Comparison of ENCODE assay signal across 2 cellular contexts in the genomic region with DNA sequence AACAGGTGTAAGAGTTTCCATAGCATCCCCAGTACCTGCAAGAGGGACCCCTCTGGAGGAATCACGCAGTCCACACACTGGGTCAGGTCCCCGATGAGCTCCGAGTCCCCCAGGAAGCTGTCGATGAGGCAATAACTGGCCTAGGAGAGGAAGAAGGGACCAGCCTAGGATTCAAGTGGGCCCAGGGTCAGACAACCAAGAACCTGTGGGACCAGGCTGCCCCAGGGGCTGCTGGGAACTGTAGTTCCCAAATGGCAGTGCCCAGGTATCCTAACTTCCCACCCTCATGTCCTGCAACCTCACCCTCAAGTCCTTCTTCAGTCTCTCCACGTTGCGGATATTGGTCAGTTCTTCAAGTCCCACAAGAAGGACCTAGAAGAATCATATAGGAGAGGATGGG.
TF ChIP-seq lines count a peak whose summit lies in the region.

No MANE protein-coding gene starts in this region.

TF ChIP-seq in GM23338, 12 proteins besides CTCF, POLR2A, EP300 and RAD21 (continues in another document):
- TF ChIP-seq EZH2 (IDR thresholded peaks at IDR 0.05; ENCODE audit: low read depth, unreplicated experiment) = no peak
- TF ChIP-seq ETS1 (IDR thresholded peaks at IDR 0.05) = no peak
- TF ChIP-seq EZH2phosphoT487 (IDR thresholded peaks at IDR 0.05; ENCODE audit: unreplicated experiment) = no peak
- TF ChIP-seq REST (IDR thresholded peaks at IDR 0.05; ENCODE audit: unreplicated experiment) = no peak
- no peak for TF ChIP-seq ZNF462 (CRISPR knock-in tag; IDR thresholded peaks at IDR 0.05)
- TF ChIP-seq JUNB (IDR thresholded peaks at IDR 0.05; ENCODE audit: unreplicated experiment) = no peak
- no peak for TF ChIP-seq NANOG (IDR thresholded peaks at IDR 0.05; ENCODE audit: borderline replicate concordance)
- no peak for TF ChIP-seq ZNF114 (CRISPR knock-in tag; IDR thresholded peaks at IDR 0.05)
- no peak for TF ChIP-seq POLR2AphosphoS5 (IDR thresholded peaks at IDR 0.05; ENCODE audit: low read depth)
- TF ChIP-seq STAT1 (IDR thresholded peaks at IDR 0.05; ENCODE audit: unreplicated experiment) = no peak

TF ChIP-seq in K562, 482 proteins besides CTCF, POLR2A, EP300 and RAD21:
- TF ChIP-seq ZBTB2 (IDR thresholded peaks at IDR 0.05) (no peak), ZNF143 (CRISPR knock-in tag; IDR thresholded peaks at IDR 0.05) (peak; percentile 66; the same call in 1 of the 2 replicates), HCFC1 (IDR thresholded peaks at IDR 0.05; ENCODE audit: low read depth, low read length) (peak; percentile 70), KAT2B (IDR thresholded peaks at IDR 0.05; ENCODE audit: low read depth, low read length) (no peak), NFE2 (IDR thresholded peaks at IDR 0.05; ENCODE audit: low read depth) (no peak), ZBTB11 (CRISPR knock-in tag; IDR thresholded peaks at IDR 0.05) (no peak), HES1 (IDR thresholded peaks at IDR 0.05; ENCODE audit: low read depth) (no peak), HMG20B (CRISPR knock-in tag; IDR thresholded peaks at IDR 0.05) (no peak), ZFX (CRISPR knock-in tag; IDR thresholded peaks at IDR 0.05) (0 out of 2 replicates have a peak, but pooled peaks have one; percentile 15)
- TF ChIP-seq, protein P1, sequence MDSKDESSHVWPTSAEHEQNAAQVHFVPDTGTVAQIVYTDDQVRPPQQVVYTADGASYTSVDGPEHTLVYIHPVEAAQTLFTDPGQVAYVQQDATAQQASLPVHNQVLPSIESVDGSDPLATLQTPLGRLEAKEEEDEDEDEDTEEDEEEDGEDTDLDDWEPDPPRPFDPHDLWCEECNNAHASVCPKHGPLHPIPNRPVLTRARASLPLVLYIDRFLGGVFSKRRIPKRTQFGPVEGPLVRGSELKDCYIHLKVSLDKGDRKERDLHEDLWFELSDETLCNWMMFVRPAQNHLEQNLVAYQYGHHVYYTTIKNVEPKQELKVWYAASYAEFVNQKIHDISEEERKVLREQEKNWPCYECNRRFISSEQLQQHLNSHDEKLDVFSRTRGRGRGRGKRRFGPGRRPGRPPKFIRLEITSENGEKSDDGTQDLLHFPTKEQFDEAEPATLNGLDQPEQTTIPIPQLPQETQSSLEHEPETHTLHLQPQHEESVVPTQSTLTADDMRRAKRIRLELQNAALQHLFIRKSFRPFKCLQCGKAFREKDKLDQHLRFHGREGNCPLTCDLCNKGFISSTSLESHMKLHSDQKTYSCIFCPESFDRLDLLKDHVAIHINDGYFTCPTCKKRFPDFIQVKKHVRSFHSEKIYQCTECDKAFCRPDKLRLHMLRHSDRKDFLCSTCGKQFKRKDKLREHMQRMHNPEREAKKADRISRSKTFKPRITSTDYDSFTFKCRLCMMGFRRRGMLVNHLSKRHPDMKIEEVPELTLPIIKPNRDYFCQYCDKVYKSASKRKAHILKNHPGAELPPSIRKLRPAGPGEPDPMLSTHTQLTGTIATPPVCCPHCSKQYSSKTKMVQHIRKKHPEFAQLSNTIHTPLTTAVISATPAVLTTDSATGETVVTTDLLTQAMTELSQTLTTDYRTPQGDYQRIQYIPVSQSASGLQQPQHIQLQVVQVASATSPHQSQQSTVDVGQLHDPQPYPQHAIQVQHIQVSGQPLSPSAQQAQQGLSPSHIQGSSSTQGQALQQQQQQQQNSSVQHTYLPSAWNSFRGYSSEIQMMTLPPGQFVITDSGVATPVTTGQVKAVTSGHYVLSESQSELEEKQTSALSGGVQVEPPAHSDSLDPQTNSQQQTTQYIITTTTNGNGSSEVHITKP (IDR thresholded peaks at IDR 0.05; ENCODE audit: partially characterized antibody) = no peak
